Comparison of ENCODE assay signal across 17 cellular contexts in genomic region chr10:108323274-108323798, GRCh38.
DNase-seq lines count a peak whose midpoint lies in the region; ATAC-seq, FAIRE-seq and TF ChIP-seq lines count a peak whose summit lies in the region.
"Had no signal": no experiment of that assay in that cellular context is flagged by ENCODE, and none has a peak within 500 bp of the region (broad histone marks: within the 10 kb centered on the region; RNA-seq: fewer than 3 reads in every experiment).

No MANE protein-coding gene starts in this region.

- intact Hi-C loops in heart left ventricle (cut with DNase I) = no loop called here

- H3K9ac ChIP-seq in H1 (replicated peaks in 1 of 4; ENCODE audit: extremely low read depth in 1 of 4, low read depth in 3 of 4, low read length in 3 of 4) = no peak overlapping the region
- H3K9ac ChIP-seq in mesendoderm (ENCODE audit: low read length) = no peak overlapping the region
- no peak overlapping the region for H3K9ac ChIP-seq in trophoblast cell (ENCODE audit: low read length)

- no peak overlapping the region for H2BK15ac ChIP-seq in H1 (ENCODE audit: low read length)
- H2BK15ac ChIP-seq in mesendoderm (replicated peaks; ENCODE audit: low read depth) = no peak overlapping the region

- H3K4me1 ChIP-seq in H1 (replicated peaks in 1 of 4; ENCODE audit: control insufficient read depth in 3 of 4, insufficient read depth in 4 of 4, low read length in 3 of 4) (peaks cover 0 to 5% (median 0%) of the 10 kb centered on the region in 4 experiments; a peak in 2 of 7 replicates), mesendoderm (ENCODE audit: control insufficient read depth, low read depth, low read length) (peaks cover 9% of the 10 kb centered on the region), heart left ventricle (no peaks in the 10 kb centered on the region), trophoblast cell (ENCODE audit: control insufficient read depth in 1 of 2, insufficient read depth in 2 of 2, low read length in 2 of 2) (no peaks in the 10 kb centered on the region)
- H3K4me1 ChIP-seq: Caco-2 had no signal

- H3K4me2 ChIP-seq in H1 (ENCODE audit: insufficient read depth in 1 of 2, low read depth in 2 of 2, low read length in 2 of 2) (no peak overlapping the region), mesendoderm (ENCODE audit: low read length) (no peak overlapping the region), trophoblast cell (ENCODE audit: low read length) (no peak overlapping the region)

- TF ChIP-seq POLR2A in H1 (IDR thresholded peaks at IDR 0.05; ENCODE audit: control extremely low read depth in 1 of 2, low read depth in 2 of 2, low read length in 2 of 2) (no peak), heart left ventricle (IDR thresholded peaks at IDR 0.05) (no peak)

- no peak for TF ChIP-seq EP300 in H1 (IDR thresholded peaks at IDR 0.05; ENCODE audit: borderline replicate concordance in 1 of 2, low read depth in 2 of 2, low read length in 2 of 2)

- H4K5ac ChIP-seq in H1 (ENCODE audit: insufficient read length, low read depth, low read length) (no peak overlapping the region), mesendoderm (ENCODE audit: low read length) (no peak overlapping the region)

- no peaks in the 10 kb centered on the region for H3K9me3 ChIP-seq in H1 (ENCODE audit: insufficient read depth in 2 of 2, low read depth in 1 of 2, low read length in 1 of 2)
- H3K9me3 ChIP-seq in heart left ventricle = no peaks in the 10 kb centered on the region
- no peaks in the 10 kb centered on the region for H3K9me3 ChIP-seq in trophoblast cell (ENCODE audit: insufficient read depth, low read depth, low read length)
- H3K9me3 ChIP-seq: Caco-2 had no signal

- H3K4ac ChIP-seq in H1 (replicated peaks; ENCODE audit: insufficient read length, low read depth, low read length) (no peak overlapping the region), mesendoderm (ENCODE audit: low read depth, low read length) (no peak overlapping the region), trophoblast cell (ENCODE audit: low read depth, low read length) (no peak overlapping the region)

- H3K79me1 ChIP-seq in H1 (ENCODE audit: low read depth, low read length) = no peaks in the 10 kb centered on the region
- no peaks in the 10 kb centered on the region for H3K79me1 ChIP-seq in mesendoderm (ENCODE audit: low read length)
- no peaks in the 10 kb centered on the region for H3K79me1 ChIP-seq in trophoblast cell (ENCODE audit: low read length)

- H3K23ac ChIP-seq in H1 (ENCODE audit: insufficient read length) = no peak overlapping the region
- no peak overlapping the region for H3K23ac ChIP-seq in mesendoderm (ENCODE audit: low read length)
- no peak overlapping the region for H3K23ac ChIP-seq in trophoblast cell (ENCODE audit: low read length)

- H3K23me2 ChIP-seq in H1 (ENCODE audit: low read depth, low read length) = no peaks in the 10 kb centered on the region

- H3K27me3 ChIP-seq in H1 (replicated peaks in 1 of 4; ENCODE audit: control insufficient read depth in 3 of 4, extremely low read depth in 1 of 4, insufficient read depth in 3 of 4, low read length in 3 of 4) (no peaks in the 10 kb centered on the region), mesendoderm (ENCODE audit: insufficient read depth, low read length, poor library complexity) (no peaks in the 10 kb centered on the region), heart left ventricle (no peaks in the 10 kb centered on the region), trophoblast cell (ENCODE audit: insufficient read depth, low read length) (no peaks in the 10 kb centered on the region)

- CTCF ChIA-PET in H1 (lab: Charles Lee; ENCODE audit: partially characterized antibody) = no interaction called here

- H2AK5ac ChIP-seq in H1 (ENCODE audit: low read depth, low read length) (no peak overlapping the region), mesendoderm (ENCODE audit: low read length) (no peak overlapping the region), trophoblast cell (ENCODE audit: low read length) (no peak overlapping the region)

- no peak for TF ChIP-seq RAD21 in H1 (IDR thresholded peaks at IDR 0.05 in 1 of 2, conservative IDR thresholded peaks at IDR 0.05 in 1 of 2; ENCODE audit: low read depth in 2 of 2, low read length in 2 of 2)

- peak; percentile 0 for DNase-seq in EL
- peak; percentile 86 for DNase-seq in NCI-H82 (lab: John Stamatoyannopoulos, UW)
- no peak for DNase-seq in H1 (ENCODE audit: low read depth in 1 of 2, low spot score in 2 of 2)
- peak; percentile 93 for DNase-seq in mesendoderm
- no peak for DNase-seq in NCI-H2171 (lab: John Stamatoyannopoulos, UW)
- DNase-seq in heart left ventricle = no peak
- DNase-seq in NOMO-1 treated with dmso at 0.1 percent for 144 hours (lab: John Stamatoyannopoulos, UW; ENCODE audit: unreplicated experiment) = no peak
- no peak for DNase-seq in trophoblast cell
- DNase-seq: Caco-2; CD8-positive, alpha-beta T cell; GDM1 had no signal

- H2BK20ac ChIP-seq in H1 (ENCODE audit: low read length) = no peak overlapping the region

- H2AFZ ChIP-seq in H1 (ENCODE audit: low read length) = 0 out of 2 replicates have a peak overlapping the region, but pooled peaks have one; percentile 66
- H2AFZ ChIP-seq in trophoblast cell (ENCODE audit: insufficient read depth, low read length, poor library complexity) = no peak overlapping the region

- no peak for ATAC-seq in heart left ventricle
- ATAC-seq: CD8-positive, alpha-beta T cell; HCT116; HepG2 had no signal

- no peaks in the 10 kb centered on the region for H4K20me1 ChIP-seq in H1 (replicated peaks in 1 of 2; ENCODE audit: control insufficient read depth in 1 of 2, insufficient read depth in 2 of 2, low read length in 2 of 2)

- no peak for FAIRE-seq in H1 (lab: Jason Lieb, UNC)
- FAIRE-seq: GM19239, H54, HepG2, HTR-8/SVneo had no signal

- H3K27ac ChIP-seq in H1 (ENCODE audit: low read depth, low read length) = no peak overlapping the region
- no peak overlapping the region for H3K27ac ChIP-seq in mesendoderm (ENCODE audit: low read depth, low read length)
- H3K27ac ChIP-seq in heart left ventricle = no peak overlapping the region
- no peak overlapping the region for H3K27ac ChIP-seq in trophoblast cell (ENCODE audit: low read depth, low read length)
- H3K27ac ChIP-seq: 22Rv1 had no signal

- H4K91ac ChIP-seq in H1 (replicated peaks; ENCODE audit: insufficient read length, low read length) (no peak overlapping the region), trophoblast cell (ENCODE audit: low read depth, low read length) (no peak overlapping the region)

- WGBS in H1 (ENCODE audit: extremely low coverage in 1 of 2, insufficient coverage in 1 of 2, insufficient read length in 1 of 2, insufficient replicate concordance in 2 of 2, low coverage in 1 of 2, low lambda C conversion rate in 2 of 2, missing lambda C conversion rate in 1 of 2), 2 experiments = 91% methylated on average over 3 of the region's 3 CpGs; no CpG with 5 or more reads in 1 of the 2 experiments
- WGBS in mesendoderm (ENCODE audit: extremely low coverage, insufficient coverage, low lambda C conversion rate) = no CpG with 5 or more reads among the region's 3 CpGs
- WGBS in heart left ventricle, 4 donors = 19 to 37% (median 29%) methylated on average over 3 of the region's 3 CpGs
- no CpG with 5 or more reads among the region's 3 CpGs for WGBS in trophoblast cell (ENCODE audit: extremely low coverage, insufficient coverage, insufficient read length)

- H3K36me3 ChIP-seq in H1 (ENCODE audit: control insufficient read depth in 2 of 4, insufficient read depth in 4 of 4, low read length in 3 of 4) = no peaks in the 10 kb centered on the region
- no peaks in the 10 kb centered on the region for H3K36me3 ChIP-seq in mesendoderm (ENCODE audit: control insufficient read depth, insufficient read depth, low read length)
- H3K36me3 ChIP-seq in heart left ventricle = no peaks in the 10 kb centered on the region
- H3K36me3 ChIP-seq in trophoblast cell (ENCODE audit: control insufficient read depth in 1 of 2, insufficient read depth in 2 of 2, low read length in 2 of 2) = no peaks in the 10 kb centered on the region

- POLR2A ChIA-PET in H1 (lab: Charles Lee; ENCODE audit: partially characterized antibody) = no interaction called here

- H3K4me3 ChIP-seq in H1 (ENCODE audit: extremely low read depth in 1 of 4, insufficient read depth in 2 of 4, low read depth in 3 of 4, low read length in 4 of 4) (no peak overlapping the region), mesendoderm (ENCODE audit: low read length) (no peak overlapping the region), heart left ventricle (no peak overlapping the region), trophoblast cell (ENCODE audit: low read depth, low read length) (no peak overlapping the region)

- H2BK120ac ChIP-seq in H1 (replicated peaks; ENCODE audit: low read depth, low read length) (no peak overlapping the region), mesendoderm (ENCODE audit: low read depth, low read length) (no peak overlapping the region), trophoblast cell (ENCODE audit: insufficient read depth, low read length, poor library complexity) (no peak overlapping the region)

- no peak overlapping the region for H2BK12ac ChIP-seq in H1 (ENCODE audit: low read depth, low read length)
- no peak overlapping the region for H2BK12ac ChIP-seq in trophoblast cell (ENCODE audit: low read length)

- no peak overlapping the region for H3K14ac ChIP-seq in H1 (ENCODE audit: insufficient read length)
- no peak overlapping the region for H3K14ac ChIP-seq in trophoblast cell (ENCODE audit: low read length)

- H3K56ac ChIP-seq in H1 (replicated peaks; ENCODE audit: insufficient read length, low read depth, low read length) (no peak overlapping the region), mesendoderm (ENCODE audit: low read length) (no peak overlapping the region)

- H2BK5ac ChIP-seq in H1 (ENCODE audit: low read depth, low read length) (no peak overlapping the region), mesendoderm (ENCODE audit: low read length) (no peak overlapping the region), trophoblast cell (ENCODE audit: low read depth, low read length, poor library complexity) (no peak overlapping the region)

- no peak for TF ChIP-seq CTCF in H1 (IDR thresholded peaks at IDR 0.05; ENCODE audit: control extremely low read depth in 1 of 3, insufficient read depth in 1 of 3, low read depth in 1 of 3, low read length in 3 of 3)
- no peak for TF ChIP-seq CTCF in heart left ventricle (IDR thresholded peaks at IDR 0.05)

- H3K79me2 ChIP-seq in H1 (ENCODE audit: control insufficient read depth in 1 of 2, insufficient read depth in 2 of 2, low read length in 2 of 2) = no peaks in the 10 kb centered on the region
- H3K79me2 ChIP-seq in mesendoderm (ENCODE audit: control insufficient read depth, insufficient read depth, low read length) = no peaks in the 10 kb centered on the region
- no peaks in the 10 kb centered on the region for H3K79me2 ChIP-seq in trophoblast cell (ENCODE audit: control insufficient read depth, insufficient read depth, low read length, poor library complexity)

- H4K12ac ChIP-seq in trophoblast cell (ENCODE audit: low read depth, low read length) = no peak overlapping the region

- H4K8ac ChIP-seq in H1 (ENCODE audit: extremely low read depth, insufficient read depth, low read length) (no peak overlapping the region), mesendoderm (ENCODE audit: low read depth, low read length) (no peak overlapping the region), trophoblast cell (ENCODE audit: low read depth, low read length) (no peak overlapping the region)

- no peak overlapping the region for H3K18ac ChIP-seq in H1 (ENCODE audit: extremely low read depth, low read length)
- H3K18ac ChIP-seq in mesendoderm (ENCODE audit: low read length) = no peak overlapping the region
- H3K18ac ChIP-seq in trophoblast cell (ENCODE audit: low read length) = no peak overlapping the region

Comparison
In these comparisons a context has a peak if more than half of its experiments do, and no peak if none do; other contexts are left out.
1. DNase-seq: peak in EL (single experiment), NCI-H82 (single experiment) and mesendoderm (single experiment); none in H1 (0 of 2), NCI-H2171 (single experiment), heart left ventricle (0 of 5), NOMO-1 treated with dmso at 0.1 percent for 144 hours (single experiment) and trophoblast cell (0 of 2).